Comparison of ENCODE assay signal across 32 cellular contexts in the genomic region with DNA sequence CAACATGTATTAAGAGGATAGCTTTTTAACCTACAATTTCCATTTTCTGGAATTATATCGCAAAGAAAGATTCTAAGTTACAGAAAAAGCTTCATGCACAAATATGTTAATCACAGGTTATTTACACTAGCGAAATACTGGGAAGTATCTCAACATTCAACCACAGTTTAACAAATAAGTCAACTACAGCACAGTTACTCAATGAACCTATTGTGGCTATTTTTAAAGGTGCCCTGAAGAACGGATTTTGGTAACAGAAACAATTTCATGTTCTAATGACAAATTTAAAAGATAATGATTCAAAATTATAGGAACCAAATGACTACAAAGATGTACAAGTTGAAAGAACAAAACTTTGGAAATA. TPM values are rescaled to one million over a fixed set of nuclear protein-coding genes. Genes with fewer than 3 reads are reported as not detected.
"Had no signal": no experiment of that assay in that cellular context is flagged by ENCODE, and none has a peak within 500 bp of the region (broad histone marks: within the 10 kb centered on the region; RNA-seq: fewer than 3 reads in every experiment).

No MANE protein-coding gene starts in this region.

- H3K27me3 ChIP-seq: neutrophil, spleen, suprapubic skin, testis, transverse colon, upper lobe of right lung, uterus had no signal

- H3K36me3 ChIP-seq: neutrophil, pancreas, spleen, suprapubic skin, tibial artery, transverse colon, upper lobe of right lung, uterus had no signal

- H3K4me1 Mint-ChIP-seq: naive thymus-derived CD8-positive, alpha-beta T cell; nephron progenitor cell; neural crest cell; stimulated activated memory B cell treated with anti-CD40 and anti-IgM and Interleukin-4, amounts not matched to agents 10 μg/mL and 1 μg/mL and 100 μg/mL, for 72 hours; stimulated activated naive CD8-positive, alpha-beta T cell treated with anti-CD3 and anti-CD28 coated beads, Interleukin-15, amount 100 ng/mL, for 72 hours had no signal

- H3K27ac Mint-ChIP-seq: naive thymus-derived CD8-positive, alpha-beta T cell; natural killer cell treated with Interleukin-12 subunit alpha and Interleukin-12 subunit beta and Interleukin-15 and Interleukin-18, amount 100 ng/mL, for 72 hours; nephron progenitor cell; stimulated activated memory B cell treated with anti-CD40 and anti-IgM and Interleukin-4, amounts not matched to agents 10 μg/mL and 1 μg/mL and 100 μg/mL, for 72 hours; stimulated activated naive CD8-positive, alpha-beta T cell treated with anti-CD3 and anti-CD28 coated beads, Interleukin-15, amount 100 ng/mL, for 72 hours; type B pancreatic cell had no signal

- DNase-seq: naive thymus-derived CD8-positive, alpha-beta T cell; nephron progenitor cell; nucleus accumbens; pancreas; psoas muscle; right cardiac atrium; stimulated activated CD4-positive, alpha-beta T cell treated with anti-CD3 and anti-CD28 coated beads, Interleukin-12 subunit alpha, Interleukin-12 subunit beta, amount 100 ng/mL, for 4 hours; stimulated activated CD4-positive, alpha-beta T cell treated with anti-CD3 and anti-CD28 coated beads, Interleukin-1b, Interleukin-23, amount 100 ng/mL, for 48 hours; stimulated activated CD4-positive, alpha-beta T cell treated with anti-CD3 and anti-CD28 coated beads, Interleukin-4, amount 100 ng/mL, for 1 hour; stimulated activated CD4-positive, alpha-beta T cell treated with anti-CD3 and anti-CD28 coated beads, Interleukin-4, amount 100 ng/mL, for 4 hours; stimulated activated CD8-positive, alpha-beta memory T cell treated with anti-CD3 and anti-CD28 coated beads, Interleukin-4, amount 100 ng/mL, for 48 hours; stimulated activated naive CD4-positive, alpha-beta T cell; stimulated activated naive CD8-positive, alpha-beta T cell treated with anti-CD3 and anti-CD28 coated beads, Interleukin-15, amount 100 ng/mL, for 72 hours; stimulated activated naive CD8-positive, alpha-beta T cell treated with anti-CD3 and anti-CD28 coated beads, Interleukin-15, Interleukin-2, amounts not matched to agents 100 U/mL and 50 U/mL, for 24 hours; substantia nigra; testis; tibial artery; transverse colon; upper lobe of right lung; uterus had no signal

- FAIRE-seq: pancreas had no signal

- H3K9me3 ChIP-seq: neutrophil, pancreas, psoas muscle, suprapubic skin, testis, tibial artery, transverse colon, upper lobe of right lung, uterus had no signal

- H3K27ac ChIP-seq: neutrophil, pancreas, psoas muscle, skin epidermis, spleen, suprapubic skin, testis, tibial artery, transverse colon, upper lobe of right lung, uterus had no signal

- H3K4me2 ChIP-seq: smooth muscle cell had no signal

- ATAC-seq: naive thymus-derived CD8-positive, alpha-beta T cell; natural killer cell treated with Interleukin-12 subunit alpha and Interleukin-12 subunit beta and Interleukin-15 and Interleukin-18, amount 100 ng/mL, for 72 hours; psoas muscle; right cardiac atrium; sciatic nerve; stimulated activated memory B cell treated with anti-CD40 and anti-IgM and Interleukin-4, amounts not matched to agents 10 μg/mL and 1 μg/mL and 100 μg/mL, for 72 hours; stimulated activated naive CD8-positive, alpha-beta T cell treated with anti-CD3 and anti-CD28 coated beads, Interleukin-15, amount 100 ng/mL, for 72 hours; stimulated activated naive CD8-positive, alpha-beta T cell treated with anti-CD3 and anti-CD28 coated beads, Interleukin-15, Interleukin-2, amounts not matched to agents 100 U/mL and 50 U/mL, for 24 hours had no signal

- H3K4me1 ChIP-seq: pancreas, psoas muscle, spleen, testis, tibial artery, transverse colon, upper lobe of right lung, uterus had no signal

- H3K4me3 ChIP-seq: pancreas, psoas muscle, skin epidermis, smooth muscle cell, spleen, suprapubic skin, testis, tibial artery, transverse colon, upper lobe of right lung, uterus had no signal

- H3K27me3 Mint-ChIP-seq: type B pancreatic cell had no signal

- H3K9me3 Mint-ChIP-seq: natural killer cell treated with Interleukin-12 subunit alpha and Interleukin-12 subunit beta and Interleukin-15 and Interleukin-18, amount 100 ng/mL, for 72 hours had no signal

- H3K36me3 Mint-ChIP-seq: natural killer cell treated with Interleukin-12 subunit alpha and Interleukin-12 subunit beta and Interleukin-15 and Interleukin-18, amount 100 ng/mL, for 72 hours; stimulated activated memory B cell treated with anti-CD40 and anti-IgM and Interleukin-4, amounts not matched to agents 10 μg/mL and 1 μg/mL and 100 μg/mL, for 72 hours had no signal

- H3K4me3 Mint-ChIP-seq: naive thymus-derived CD8-positive, alpha-beta T cell; natural killer cell treated with Interleukin-12 subunit alpha and Interleukin-12 subunit beta and Interleukin-15 and Interleukin-18, amount 100 ng/mL, for 72 hours; nephron progenitor cell; neural crest cell; stimulated activated memory B cell treated with anti-CD40 and anti-IgM and Interleukin-4, amounts not matched to agents 10 μg/mL and 1 μg/mL and 100 μg/mL, for 72 hours; stimulated activated naive CD8-positive, alpha-beta T cell treated with anti-CD3 and anti-CD28 coated beads, Interleukin-15, amount 100 ng/mL, for 72 hours; type B pancreatic cell had no signal

RNA-seq across cellular contexts. Expression of a gene that starts 51.2 kb away (rescaled TPM):
- total RNA-seq: natural killer cell treated with Interleukin-12 subunit alpha and Interleukin-12 subunit beta and Interleukin-15 and Interleukin-18, amount 100 ng/mL, for 72 hours; osteocyte; renal cortical epithelial cell had no signal
- polyA plus RNA-seq: naive thymus-derived CD8-positive, alpha-beta T cell had no signal
